Comparison of ENCODE assay signal across 10 cellular contexts in genomic region chr16:57479043-57479421, GRCh38. TPM values are rescaled to one million over a fixed set of nuclear protein-coding genes. Genes with fewer than 3 reads are reported as not detected.
DNase-seq lines count a peak whose midpoint lies in the region; ATAC-seq and TF ChIP-seq lines count a peak whose summit lies in the region.
"Had no signal": no experiment of that assay in that cellular context is flagged by ENCODE, and none has a peak within 500 bp of the region (broad histone marks: within the 10 kb centered on the region; RNA-seq: fewer than 3 reads in every experiment).

No MANE protein-coding gene starts in this region.

- H3K36me3 ChIP-seq in GM23338 (ENCODE audit: insufficient read depth) (no peaks in the 10 kb centered on the region), kidney epithelial cell (ENCODE audit: control insufficient read depth, insufficient read depth, low read length) (peaks cover 1% of the 10 kb centered on the region), skeletal muscle satellite cell (ENCODE audit: insufficient read depth, low read length) (peaks cover 6% of the 10 kb centered on the region)

- H3K27me3 Mint-ChIP-seq in GM23338 (ENCODE audit: insufficient read depth, low read depth, poor library complexity) (peaks cover 26% of the 10 kb centered on the region), chondrocyte (ENCODE audit: low read depth) (no peaks in the 10 kb centered on the region)

- H3F3A ChIP-seq in GM23338 (replicated peaks; ENCODE audit: low read depth) = peaks cover 4% of the 10 kb centered on the region; the same call in 1 of the 2 replicates

- ATAC-seq in GM23338 (no peak), GM21717 (IDR thresholded peaks at IDR 0.05; ENCODE audit: unreplicated experiment) (no peak), GM21619 (IDR thresholded peaks at IDR 0.05; ENCODE audit: unreplicated experiment) (no peak)

- H3K9me2 ChIP-seq in GM23338 (ENCODE audit: insufficient read depth) = no peaks in the 10 kb centered on the region

- H3K4me3 ChIP-seq in GM23338 = peak overlapping the region; percentile 56
- peak overlapping the region; percentile 40 for H3K4me3 ChIP-seq in kidney epithelial cell (ENCODE audit: low read depth, low read length)
- peak overlapping the region; percentile 80 for H3K4me3 ChIP-seq in skeletal muscle satellite cell (ENCODE audit: low read length)

- DNase-seq in GM23338 (ENCODE audit: low spot score) = no peak
- no peak for DNase-seq in chondrocyte (ENCODE audit: low spot score)
- DNase-seq in kidney epithelial cell (ENCODE audit: low read depth) = no peak
- no peak for DNase-seq in SK-N-DZ (ENCODE audit: low spot score)
- DNase-seq in midbrain (lab: John Stamatoyannopoulos, UW) = no peak
- DNase-seq: activated CD4-positive, alpha-beta T cell treated with anti-CD3 and anti-CD28 coated beads for 1 hour had no signal

- H3K4me2 ChIP-seq in GM23338 (peak overlapping the region; percentile 84), skeletal muscle satellite cell (ENCODE audit: low read length) (peak overlapping the region; percentile 90)

- H3K79me2 ChIP-seq in GM23338 (replicated peaks; ENCODE audit: insufficient read depth) = no peaks in the 10 kb centered on the region; the same call in 1 of the 2 replicates

- TF ChIP-seq CTCF in GM23338 (conservative IDR thresholded peaks at IDR 0.05; ENCODE audit: low read depth in 2 of 2) = no peak
- no peak for TF ChIP-seq CTCF in chondrocyte (IDR thresholded peaks at IDR 0.05)
- TF ChIP-seq CTCF in kidney epithelial cell (IDR thresholded peaks at IDR 0.05; ENCODE audit: insufficient read depth, low read length, poor library complexity, severe bottlenecking) = no peak

- H3K27ac Mint-ChIP-seq in GM23338 = no peak overlapping the region
- H3K27ac Mint-ChIP-seq in chondrocyte (ENCODE audit: unreplicated experiment) = no peak overlapping the region

- no peaks in the 10 kb centered on the region for H3K9me3 Mint-ChIP-seq in GM23338
- no peaks in the 10 kb centered on the region for H3K9me3 Mint-ChIP-seq in chondrocyte (ENCODE audit: low read depth)

- H3K9me3 ChIP-seq in skeletal muscle satellite cell (replicated peaks; ENCODE audit: low read length) = no peaks in the 10 kb centered on the region
- H3K9me3 ChIP-seq: pancreas had no signal

- H3K4me1 ChIP-seq in GM23338 (ENCODE audit: insufficient read depth) (peaks cover 44% of the 10 kb centered on the region), skeletal muscle satellite cell (ENCODE audit: control insufficient read depth, insufficient read depth, low read length) (peaks cover 25% of the 10 kb centered on the region)

- H3K4me3 Mint-ChIP-seq in GM23338 (peak overlapping the region; percentile 83; the same call in 2 of the 3 replicates), chondrocyte (ENCODE audit: unreplicated experiment) (peak overlapping the region; percentile 83)

- H3K27ac ChIP-seq in GM23338 (ENCODE audit: low read depth) = no peak overlapping the region

- H4K20me1 ChIP-seq in GM23338 (replicated peaks; ENCODE audit: insufficient read depth) = 0 out of 2 replicates have a peak, but pooled peaks cover 3% of the 10 kb centered on the region

- H3K4me1 Mint-ChIP-seq in GM23338 (peaks cover 51% of the 10 kb centered on the region), chondrocyte (ENCODE audit: low read depth) (peaks cover 27% of the 10 kb centered on the region)

- H3K36me3 Mint-ChIP-seq in GM23338 (ENCODE audit: low read depth) = peaks cover 3% of the 10 kb centered on the region; the same call in 1 of the 3 replicates
- H3K36me3 Mint-ChIP-seq in chondrocyte (ENCODE audit: low read depth) = no peaks in the 10 kb centered on the region

- H3K27me3 ChIP-seq in GM23338 (ENCODE audit: insufficient read depth) (peaks cover 7% of the 10 kb centered on the region; the same call in 1 of the 2 replicates), kidney epithelial cell (ENCODE audit: control insufficient read depth, insufficient read depth, low read length) (no peaks in the 10 kb centered on the region), skeletal muscle satellite cell (ENCODE audit: control insufficient read depth, insufficient read depth, low read length) (no peaks in the 10 kb centered on the region)
- H3K27me3 ChIP-seq: pancreas had no signal

- peak overlapping the region; percentile 75 for H3K9ac ChIP-seq in skeletal muscle satellite cell (ENCODE audit: low read depth, low read length)

- H2AFZ ChIP-seq in GM23338 = peak overlapping the region; percentile 60; the same call in 1 of the 2 replicates

TF ChIP-seq in GM23338, 12 proteins besides CTCF, POLR2A, EP300 and RAD21 (continues in another document):
- TF ChIP-seq CREB1 (CRISPR knock-in tag; IDR thresholded peaks at IDR 0.05; ENCODE audit: low read depth) = no peak

RNA-seq across cellular contexts. Expression of gene DOK4, which starts 7.3 kb away (rescaled TPM):
- total RNA-seq in GM23338 (2014; rRNA removed; shearing (Covaris generic)) = 26.6 and 29.1 TPM in 2 replicates
- polyA plus RNA-seq in GM23338 (2016; fragmentation: Nextera tagmentation; extraction: Ambion mirVana) = 11.4 and 12.9 TPM in 2 replicates
- total RNA-seq in chondrocyte (23.7 to 28.5 TPM (median 26.4 TPM) in 3 replicates), kidney epithelial cell (23.1 and 23.2 TPM in 2 replicates)
- total RNA-seq in skeletal muscle satellite cell (2012; rRNA removed) = 27.5 and 28.9 TPM in 2 replicates
- polyA plus RNA-seq in SK-N-DZ (2014; cell fraction: cytosol; rRNA removed) = 158 and 208 TPM in 2 replicates
- 212 and 219 TPM in 2 replicates for polyA plus RNA-seq in SK-N-DZ (2014; cell fraction: nucleus; rRNA removed)

RNA-seq across cellular contexts. Expression of gene POLR2C, which starts 16.6 kb away (rescaled TPM):
- 107 and 123 TPM in 2 replicates for total RNA-seq in GM23338 (2014; rRNA removed; shearing (Covaris generic))
- 36.4 and 37.6 TPM in 2 replicates for polyA plus RNA-seq in GM23338 (2016; fragmentation: Nextera tagmentation; extraction: Ambion mirVana)
- total RNA-seq in chondrocyte (38.6 to 53.0 TPM (median 44.8 TPM) in 3 replicates), kidney epithelial cell (70.4 and 73.0 TPM in 2 replicates)
- 88.5 and 114 TPM in 2 replicates for total RNA-seq in skeletal muscle satellite cell (2012; rRNA removed)
- polyA plus RNA-seq in SK-N-DZ (2014; cell fraction: cytosol; rRNA removed) = 210 and 282 TPM in 2 replicates
- polyA plus RNA-seq in SK-N-DZ (2014; cell fraction: nucleus; rRNA removed) = 164 and 221 TPM in 2 replicates

RNA-seq across cellular contexts. Expression of gene COQ9, which starts 31.8 kb away (rescaled TPM):
- total RNA-seq in GM23338 (2014; rRNA removed; shearing (Covaris generic)) = 24.7 and 36.3 TPM in 2 replicates
- polyA plus RNA-seq in GM23338 (2016; fragmentation: Nextera tagmentation; extraction: Ambion mirVana) = 26.6 and 28.6 TPM in 2 replicates
- total RNA-seq in chondrocyte (30.9 to 40.8 TPM (median 31.6 TPM) in 3 replicates), kidney epithelial cell (37.6 and 49.5 TPM in 2 replicates)
- total RNA-seq in skeletal muscle satellite cell (2012; rRNA removed) = 48.7 and 49.7 TPM in 2 replicates
- 96.0 and 101 TPM in 2 replicates for polyA plus RNA-seq in SK-N-DZ (2014; cell fraction: cytosol; rRNA removed)
- polyA plus RNA-seq in SK-N-DZ (2014; cell fraction: nucleus; rRNA removed) = 203 and 222 TPM in 2 replicates

RNA-seq across cellular contexts. Expression of gene CIAPIN1, which starts 31.8 kb away (rescaled TPM):
- 70.3 and 75.4 TPM in 2 replicates for total RNA-seq in GM23338 (2014; rRNA removed; shearing (Covaris generic))
- 36.5 and 40.0 TPM in 2 replicates for polyA plus RNA-seq in GM23338 (2016; fragmentation: Nextera tagmentation; extraction: Ambion mirVana)
- 43.3 to 48.9 TPM (median 46.8 TPM) in 3 replicates for total RNA-seq in chondrocyte
- 80.2 and 80.3 TPM in 2 replicates for total RNA-seq in kidney epithelial cell
- 55.5 and 55.9 TPM in 2 replicates for total RNA-seq in skeletal muscle satellite cell (2012; rRNA removed)
- 112 and 130 TPM in 2 replicates for polyA plus RNA-seq in SK-N-DZ (2014; cell fraction: cytosol; rRNA removed)
- polyA plus RNA-seq in SK-N-DZ (2014; cell fraction: nucleus; rRNA removed) = 71.4 and 74.6 TPM in 2 replicates

RNA-seq across cellular contexts. Expression of gene CCDC102A, which starts 57.3 kb away (rescaled TPM):
- 4.7 and 5.2 TPM in 2 replicates for total RNA-seq in GM23338 (2014; rRNA removed; shearing (Covaris generic))
- 2.0 and 3.2 TPM in 2 replicates for polyA plus RNA-seq in GM23338 (2016; fragmentation: Nextera tagmentation; extraction: Ambion mirVana)
- 20.9 to 27.2 TPM (median 22.4 TPM) in 3 replicates for total RNA-seq in chondrocyte
- 11.4 and 14.0 TPM in 2 replicates for total RNA-seq in kidney epithelial cell
- 5.0 and 6.6 TPM in 2 replicates for total RNA-seq in skeletal muscle satellite cell (2012; rRNA removed)
- polyA plus RNA-seq in SK-N-DZ (2014; cell fraction: cytosol; rRNA removed) = 5.1 and 8.5 TPM in 2 replicates
- 6.4 and 7.8 TPM in 2 replicates for polyA plus RNA-seq in SK-N-DZ (2014; cell fraction: nucleus; rRNA removed)
